1 cellular context compared by ENCODE assay signal in genomic region chr1:115630342-115630741, GRCh38.
A peak's percentile ranks its signal among the peaks of the same experiment; 100 is the strongest.
TF ChIP-seq lines count a peak whose summit lies in the region.

No MANE protein-coding gene starts in this region.

TF ChIP-seq in HepG2, 621 proteins besides CTCF, POLR2A, EP300 and RAD21 (continued from another document and continues in another):
- TF ChIP-seq HBP1 (CRISPR knock-in tag; IDR thresholded peaks at IDR 0.05; ENCODE audit: low read depth) = no peak
- no peak for TF ChIP-seq SMAD1 (CRISPR knock-in tag; IDR thresholded peaks at IDR 0.05; ENCODE audit: borderline replicate concordance, low read depth)
- peak; percentile 74 for TF ChIP-seq TEAD3 (CRISPR knock-in tag; optimal IDR thresholded peaks at IDR 0.05; ENCODE audit: borderline replicate concordance)
- TF ChIP-seq NFIB (CRISPR knock-in tag; IDR thresholded peaks at IDR 0.05; ENCODE audit: borderline replicate concordance) = no peak
- TF ChIP-seq ZNF34 (CRISPR knock-in tag; IDR thresholded peaks at IDR 0.05; ENCODE audit: borderline replicate concordance) = no peak
- no peak for TF ChIP-seq ZBTB37 (CRISPR knock-in tag; IDR thresholded peaks at IDR 0.05)
- TF ChIP-seq PRPF4 (IDR thresholded peaks at IDR 0.05; ENCODE audit: low read depth, low read length, poor library complexity, severe bottlenecking) = no peak
- TF ChIP-seq HDAC2 (CRISPR knock-in tag; IDR thresholded peaks at IDR 0.05) = no peak
- TF ChIP-seq NR2F2 (IDR thresholded peaks at IDR 0.05; ENCODE audit: borderline replicate concordance, low read depth) = 0 out of 2 replicates have a peak, but pooled peaks have one; percentile 43
- TF ChIP-seq ZNF589 (CRISPR knock-in tag; conservative IDR thresholded peaks at IDR 0.05) = no peak
- peak; percentile 94 for TF ChIP-seq ZNF12 (CRISPR knock-in tag; IDR thresholded peaks at IDR 0.05)
- TF ChIP-seq ISL2 (CRISPR knock-in tag; IDR thresholded peaks at IDR 0.05) = no peak
- TF ChIP-seq MLXIP (CRISPR knock-in tag; IDR thresholded peaks at IDR 0.05; ENCODE audit: borderline replicate concordance) = no peak
- no peak for TF ChIP-seq ZNF407 (CRISPR knock-in tag; IDR thresholded peaks at IDR 0.05; ENCODE audit: not compliant biosample characterization)
- no peak for TF ChIP-seq ZNF75D (CRISPR knock-in tag; IDR thresholded peaks at IDR 0.05; ENCODE audit: borderline replicate concordance)
- TF ChIP-seq SRSF9 (IDR thresholded peaks at IDR 0.05; ENCODE audit: borderline replicate concordance, insufficient read depth, low read depth, low read length, poor library complexity, severe bottlenecking) = no peak
- no peak for TF ChIP-seq RNF219 (CRISPR knock-in tag; IDR thresholded peaks at IDR 0.05)
- no peak for TF ChIP-seq SNAPC5 (CRISPR knock-in tag; IDR thresholded peaks at IDR 0.05; ENCODE audit: borderline replicate concordance)
- no peak for TF ChIP-seq ZNF264 (CRISPR knock-in tag; IDR thresholded peaks at IDR 0.05)
- no peak for TF ChIP-seq ZNF597 (CRISPR knock-in tag; IDR thresholded peaks at IDR 0.05)
- TF ChIP-seq RFX1 (IDR thresholded peaks at IDR 0.05) = no peak
- TF ChIP-seq ZNF83 (CRISPR knock-in tag; IDR thresholded peaks at IDR 0.05; ENCODE audit: borderline replicate concordance) = no peak
- no peak for TF ChIP-seq AGO1 (IDR thresholded peaks at IDR 0.05; ENCODE audit: low read depth, low read length, poor library complexity, severe bottlenecking)
- TF ChIP-seq NONO (IDR thresholded peaks at IDR 0.05) = no peak
- TF ChIP-seq NONO (CRISPR knock-in tag; conservative IDR thresholded peaks at IDR 0.05) = no peak
- TF ChIP-seq MED13 (CRISPR knock-in tag; IDR thresholded peaks at IDR 0.05) = no peak
- peak; percentile 36; the same call in 1 of the 2 replicates for TF ChIP-seq THRA (CRISPR knock-in tag; IDR thresholded peaks at IDR 0.05; ENCODE audit: borderline replicate concordance)
- no peak for TF ChIP-seq NFKBIZ (CRISPR knock-in tag; IDR thresholded peaks at IDR 0.05)
- TF ChIP-seq BATF2 (CRISPR knock-in tag; IDR thresholded peaks at IDR 0.05) = no peak
- TF ChIP-seq ZNF644 (CRISPR knock-in tag; IDR thresholded peaks at IDR 0.05; ENCODE audit: low read depth) = 0 out of 2 replicates have a peak, but pooled peaks have one; percentile 44
- TF ChIP-seq FOXA3 (CRISPR knock-in tag; IDR thresholded peaks at IDR 0.05) = peak; percentile 75
